Comparison of ENCODE assay signal across 22 cellular contexts in genomic region chr22:33520904-33521780, GRCh38.
"Had no signal": no experiment of that assay in that cellular context is flagged by ENCODE, and none has a peak within 500 bp of the region (broad histone marks: within the 10 kb centered on the region; RNA-seq: fewer than 3 reads in every experiment).

No MANE protein-coding gene starts in this region.

- H3K36me3 Mint-ChIP-seq: activated naive CD8-positive, alpha-beta T cell treated with anti-CD3 and anti-CD28 coated beads, Interleukin-2, amount 10 ng/mL, durations not matched to agents 7 days and 5 days; naive thymus-derived CD4-positive, alpha-beta T cell had no signal

- FAIRE-seq: islet of Langerhans had no signal

- H3K4me1 ChIP-seq: lower lobe of right lung, prostate gland had no signal

- H3K27me3 Mint-ChIP-seq: activated T-cell treated with anti-CD3 and anti-CD28 coated beads, Interleukin-2, amount 50 U/mL, for 24 hours; naive thymus-derived CD4-positive, alpha-beta T cell; stimulated activated naive CD8-positive, alpha-beta T cell treated with anti-CD3 and anti-CD28 coated beads, Interleukin-15, amount 100 ng/mL, for 72 hours had no signal

- H3K27ac Mint-ChIP-seq: activated naive CD8-positive, alpha-beta T cell treated with anti-CD3 and anti-CD28 coated beads, Interleukin-2, amount 10 ng/mL, durations not matched to agents 7 days and 5 days; activated T-cell treated with anti-CD3 and anti-CD28 coated beads, Interleukin-2, amount 50 U/mL, for 24 hours; activated T-helper 2 cell treated with anti-CD3 and anti-CD28 coated beads, Interferon-gamma antibody, Interleukin-2, Interleukin-4, amounts not matched to agents 10 μg/mL and 5 μg/mL and 100 μg/mL, durations not matched to agents 14 hours and 24 hours and 36 hours; endodermal cell; naive thymus-derived CD4-positive, alpha-beta T cell; stimulated activated naive CD8-positive, alpha-beta T cell treated with anti-CD3 and anti-CD28 coated beads, Interleukin-15, amount 100 ng/mL, for 72 hours had no signal

- H3K27ac ChIP-seq: esophagus squamous epithelium, gastroesophageal sphincter, lower lobe of right lung, prostate gland, tibial artery had no signal

- H3K9me3 ChIP-seq: esophagus squamous epithelium, lower lobe of right lung, prostate gland had no signal

- H3K4me1 Mint-ChIP-seq: activated naive CD8-positive, alpha-beta T cell treated with anti-CD3 and anti-CD28 coated beads, Interleukin-2, amount 10 ng/mL, durations not matched to agents 7 days and 5 days; stimulated activated naive CD8-positive, alpha-beta T cell treated with anti-CD3 and anti-CD28 coated beads, Interleukin-15, amount 100 ng/mL, for 72 hours had no signal

- H3K4me3 Mint-ChIP-seq: activated naive CD8-positive, alpha-beta T cell treated with anti-CD3 and anti-CD28 coated beads, Interleukin-2, amount 10 ng/mL, durations not matched to agents 7 days and 5 days; activated T-cell treated with anti-CD3 and anti-CD28 coated beads, Interleukin-2, amount 50 U/mL, for 24 hours; endodermal cell; naive thymus-derived CD4-positive, alpha-beta T cell; stimulated activated naive CD8-positive, alpha-beta T cell treated with anti-CD3 and anti-CD28 coated beads, Interleukin-15, amount 100 ng/mL, for 72 hours had no signal

- H3K36me3 ChIP-seq: esophagus squamous epithelium, lower lobe of right lung, prostate gland, tibial artery had no signal

- H3K27me3 ChIP-seq: esophagus squamous epithelium, gastroesophageal sphincter, tibial artery had no signal

- DNase-seq: activated CD4-positive, alpha-beta T cell treated with anti-CD3 and anti-CD28 coated beads, Interleukin-2, amount 50 U/mL, for 4 hours; activated CD8-positive, alpha-beta memory T cell treated with anti-CD3 and anti-CD28 coated beads for 24 hours; activated CD8-positive, alpha-beta memory T cell treated with anti-CD3 and anti-CD28 coated beads, Interleukin-2, amount 50 U/mL, for 4 hours; activated naive CD4-positive, alpha-beta T cell treated with Interleukin-2 at 50 U/mL for 16 hours; activated naive CD8-positive, alpha-beta T cell treated with anti-CD3 and anti-CD28 coated beads, Interleukin-2, amount 10 ng/mL, durations not matched to agents 7 days and 5 days; activated T-cell treated with anti-CD3 and anti-CD28 coated beads, Interleukin-2, amount 50 U/mL, for 24 hours; amygdala; cerebellar nuclear complex; cortex of kidney; endodermal cell; esophagus squamous epithelium; hypothalamus; lower lobe of right lung; naive thymus-derived CD4-positive, alpha-beta T cell; stimulated activated CD4-positive, alpha-beta T cell treated with anti-CD3 and anti-CD28 coated beads, Interleukin-4, amount 100 ng/mL, for 24 hours; stimulated activated naive CD8-positive, alpha-beta T cell treated with anti-CD3 and anti-CD28 coated beads, Interleukin-15, amount 100 ng/mL, for 72 hours; T-helper 9 cell; tibial artery had no signal

- ATAC-seq: gastroesophageal sphincter; lower lobe of right lung; naive thymus-derived CD4-positive, alpha-beta T cell; stimulated activated naive CD8-positive, alpha-beta T cell treated with anti-CD3 and anti-CD28 coated beads, Interleukin-15, amount 100 ng/mL, for 72 hours had no signal

- H3K4me3 ChIP-seq: esophagus squamous epithelium, gastroesophageal sphincter, lower lobe of right lung, prostate gland, tibial artery had no signal
